8 cellular contexts compared by ENCODE assay signal in the genomic region with DNA sequence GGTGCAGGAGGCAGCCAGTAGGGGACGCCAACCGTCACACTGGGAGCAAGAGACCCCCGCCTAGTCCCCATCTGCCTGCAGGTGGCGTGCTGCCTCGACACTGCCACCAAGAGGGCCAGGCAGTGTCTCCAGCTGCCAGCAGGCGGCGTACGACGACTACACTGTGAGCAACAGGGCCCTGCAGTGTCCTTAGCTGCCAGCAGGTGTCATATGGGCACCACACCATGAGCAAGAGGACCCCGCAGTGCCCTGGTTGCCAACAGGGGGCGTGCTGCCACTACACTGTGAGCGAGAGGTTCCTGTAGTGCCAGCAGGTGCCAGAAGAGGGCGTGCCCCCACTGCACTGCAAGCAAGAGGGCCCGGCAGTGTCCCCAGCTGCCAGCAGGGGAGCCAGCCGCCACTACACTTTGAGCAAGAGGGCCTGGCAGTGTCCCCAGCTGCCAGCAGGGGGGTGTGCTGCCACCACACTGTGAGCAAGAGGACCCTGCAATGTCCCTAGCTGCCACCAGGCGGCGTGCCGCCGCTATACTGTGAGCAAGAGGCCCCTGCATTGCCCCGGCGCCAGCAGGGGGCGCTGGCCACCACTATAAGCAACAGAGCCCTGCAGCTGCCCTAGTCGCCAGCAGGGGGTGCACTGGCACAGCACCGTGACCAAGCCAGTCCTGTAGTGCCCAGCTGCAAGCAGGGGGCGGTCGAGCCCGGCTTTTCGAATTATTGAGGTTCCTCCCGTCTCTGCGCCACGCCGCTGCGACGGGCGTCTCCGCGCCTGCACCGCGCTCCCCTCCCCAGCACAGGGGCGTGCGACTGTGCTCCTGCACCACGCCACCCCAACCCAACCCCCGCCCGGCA. TPM values are rescaled to one million over a fixed set of nuclear protein-coding genes. Genes with fewer than 3 reads are reported as not detected.
A peak's percentile ranks its signal among the peaks of the same experiment; 100 is the strongest.
DNase-seq lines count a peak whose midpoint lies in the region; ATAC-seq and TF ChIP-seq lines count a peak whose summit lies in the region.
"Not testable (repeated sequence)": the region's sequence is repeated elsewhere in the genome, so short reads cannot be mapped to it uniquely, and the experiment has no call there.

No MANE protein-coding gene starts in this region.

- peak; percentile 16 for DNase-seq in EH (ENCODE audit: low read depth)
- peak; percentile 65 for DNase-seq in HT1080 (ENCODE audit: low read depth)
- DNase-seq in Panc1 (ENCODE audit: low read depth, low spot score): peak; percentile 61
- DNase-seq in activated T-cell treated with anti-CD3 and anti-CD28 coated beads for 24 hours (ENCODE audit: low read depth): peak; percentile 68
- peak; percentile 92 to 94 for DNase-seq in erythroblast (lab: John Stamatoyannopoulos, UW)
- DNase-seq in natural killer cell treated with Interleukin-12 subunit alpha and Interleukin-12 subunit beta and Interleukin-15 and Interleukin-18, amount 100 ng/mL, for 72 hours (ENCODE audit: low spot score): peak; percentile 89
- peak; percentile 76 to 98 for DNase-seq in stimulated activated effector memory CD8-positive, alpha-beta T cell treated with anti-CD3 and anti-CD28 coated beads, Interleukin-12 subunit alpha, Interleukin-12 subunit beta, amount 100 ng/mL, for 72 hours (ENCODE audit: low spot score in 2 of 2)

- in situ Hi-C loops in Panc1 (cut with HindIII; ENCODE audit: low pct_unique_long_range_greater_than_20kb, low sequenced_read_pairs): not testable (repeated sequence)

- intact Hi-C loops in Panc1 (cut with micrococcal nuclease; ENCODE audit: unreplicated experiment): not testable (repeated sequence)

- not testable (repeated sequence) for H3K4me1 ChIP-seq in Panc1 (ENCODE audit: control insufficient read depth, insufficient read depth, low read length)

- peak; percentile 89 for TF ChIP-seq CTCF in Panc1 (IDR thresholded peaks at IDR 0.05)

- H3K27ac Mint-ChIP-seq in natural killer cell treated with Interleukin-12 subunit alpha and Interleukin-12 subunit beta and Interleukin-15 and Interleukin-18, amount 100 ng/mL, for 72 hours; stimulated activated effector memory CD8-positive, alpha-beta T cell treated with anti-CD3 and anti-CD28 coated beads, Interleukin-12 subunit alpha, Interleukin-12 subunit beta, amount 100 ng/mL, for 72 hours: not testable (repeated sequence)

- H3K36me3 ChIP-seq in Panc1 (ENCODE audit: control insufficient read depth, insufficient read depth, low read length): not testable (repeated sequence)

- not testable (repeated sequence) for BruUV-seq in Panc1 (replicated peaks; lab: Mats Ljungman, UMichigan)

- H3K9me3 Mint-ChIP-seq in natural killer cell treated with Interleukin-12 subunit alpha and Interleukin-12 subunit beta and Interleukin-15 and Interleukin-18, amount 100 ng/mL, for 72 hours; stimulated activated effector memory CD8-positive, alpha-beta T cell treated with anti-CD3 and anti-CD28 coated beads, Interleukin-12 subunit alpha, Interleukin-12 subunit beta, amount 100 ng/mL, for 72 hours: not testable (repeated sequence)

- not testable (repeated sequence) for H3K27me3 ChIP-seq in Panc1 (ENCODE audit: control insufficient read depth, insufficient read depth, low read length)

- not testable (repeated sequence) for H3K4me1 Mint-ChIP-seq in natural killer cell treated with Interleukin-12 subunit alpha and Interleukin-12 subunit beta and Interleukin-15 and Interleukin-18, amount 100 ng/mL, for 72 hours (ENCODE audit: low read depth in 2 of 2); stimulated activated effector memory CD8-positive, alpha-beta T cell treated with anti-CD3 and anti-CD28 coated beads, Interleukin-12 subunit alpha, Interleukin-12 subunit beta, amount 100 ng/mL, for 72 hours

- CTCF ChIA-PET in Panc1 (lab: Charles Lee): not testable (repeated sequence)

- H3K4me3 Mint-ChIP-seq in natural killer cell treated with Interleukin-12 subunit alpha and Interleukin-12 subunit beta and Interleukin-15 and Interleukin-18, amount 100 ng/mL, for 72 hours; stimulated activated effector memory CD8-positive, alpha-beta T cell treated with anti-CD3 and anti-CD28 coated beads, Interleukin-12 subunit alpha, Interleukin-12 subunit beta, amount 100 ng/mL, for 72 hours: not testable (repeated sequence)

- H3K36me3 Mint-ChIP-seq in natural killer cell treated with Interleukin-12 subunit alpha and Interleukin-12 subunit beta and Interleukin-15 and Interleukin-18, amount 100 ng/mL, for 72 hours; stimulated activated effector memory CD8-positive, alpha-beta T cell treated with anti-CD3 and anti-CD28 coated beads, Interleukin-12 subunit alpha, Interleukin-12 subunit beta, amount 100 ng/mL, for 72 hours: not testable (repeated sequence)

- not testable (repeated sequence) for H3K4me3 ChIP-seq in Panc1 (ENCODE audit: low read depth in 2 of 2, low read length in 2 of 2)

- TF ChIP-seq POLR2A in erythroblast (IDR thresholded peaks at IDR 0.05; ENCODE audit: low read length): not testable (repeated sequence)

- not testable (repeated sequence) for H3K27ac ChIP-seq in Panc1 (ENCODE audit: low read length)

- H3K9me3 ChIP-seq in Panc1 (ENCODE audit: control insufficient read depth, insufficient read depth, low read depth, low read length): not testable (repeated sequence)

- peak; percentile 91 for ATAC-seq in GM21619 (IDR thresholded peaks at IDR 0.05; ENCODE audit: unreplicated experiment)
- peak; percentile 69 for ATAC-seq in Panc1
- peak; percentile 95 for ATAC-seq in natural killer cell treated with Interleukin-12 subunit alpha and Interleukin-12 subunit beta and Interleukin-15 and Interleukin-18, amount 100 ng/mL, for 72 hours
- ATAC-seq in stimulated activated effector memory CD8-positive, alpha-beta T cell treated with anti-CD3 and anti-CD28 coated beads, Interleukin-12 subunit alpha, Interleukin-12 subunit beta, amount 100 ng/mL, for 72 hours: peak; percentile 91

- POLR2A ChIA-PET in Panc1 (lab: Charles Lee): not testable (repeated sequence)

- not testable (repeated sequence) for H3K27me3 Mint-ChIP-seq in natural killer cell treated with Interleukin-12 subunit alpha and Interleukin-12 subunit beta and Interleukin-15 and Interleukin-18, amount 100 ng/mL, for 72 hours

RNA-seq across cellular contexts. Expression of a gene that starts 30.3 kb away (rescaled TPM):
- total RNA-seq in HT1080 (2014; rRNA removed; shearing (Covaris generic)): 11.7 and 19.5 TPM in 2 replicates
- polyA plus RNA-seq in HT1080 (2015; cell fraction: cytosol; rRNA removed): 23.8 and 50.0 TPM in 2 replicates
- 94.3 and 114 TPM in 2 replicates for polyA plus RNA-seq in HT1080 (2015; cell fraction: nucleus; rRNA removed)
- 35.0 TPM for total RNA-seq in Panc1 (2021; ENCODE audit: unreplicated experiment)
- 23.5 TPM for polyA plus RNA-seq in Panc1 (2012; ENCODE audit: insufficient read length)
- total RNA-seq in natural killer cell treated with Interleukin-12 subunit alpha and Interleukin-12 subunit beta and Interleukin-15 and Interleukin-18, amount 100 ng/mL, for 72 hours: 10 to 100 TPM; 17.4 to 21.8 TPM

Comparison
In these comparisons a context has a peak if more than half of its experiments do, and no peak if none do; other contexts are left out.
1. DNase-seq: peak in every context shown above with its lines; median percentile 93 in erythroblast; 89 in natural killer cell treated with Interleukin-12 subunit alpha and Interleukin-12 subunit beta and Interleukin-15 and Interleukin-18, amount 100 ng/mL, for 72 hours; 87 in stimulated activated effector memory CD8-positive, alpha-beta T cell treated with anti-CD3 and anti-CD28 coated beads, Interleukin-12 subunit alpha, Interleukin-12 subunit beta, amount 100 ng/mL, for 72 hours; 68 in activated T-cell treated with anti-CD3 and anti-CD28 coated beads for 24 hours; 65 in HT1080; 61 in Panc1; 16 in EH.